31 cellular contexts compared by ENCODE assay signal in the genomic region with DNA sequence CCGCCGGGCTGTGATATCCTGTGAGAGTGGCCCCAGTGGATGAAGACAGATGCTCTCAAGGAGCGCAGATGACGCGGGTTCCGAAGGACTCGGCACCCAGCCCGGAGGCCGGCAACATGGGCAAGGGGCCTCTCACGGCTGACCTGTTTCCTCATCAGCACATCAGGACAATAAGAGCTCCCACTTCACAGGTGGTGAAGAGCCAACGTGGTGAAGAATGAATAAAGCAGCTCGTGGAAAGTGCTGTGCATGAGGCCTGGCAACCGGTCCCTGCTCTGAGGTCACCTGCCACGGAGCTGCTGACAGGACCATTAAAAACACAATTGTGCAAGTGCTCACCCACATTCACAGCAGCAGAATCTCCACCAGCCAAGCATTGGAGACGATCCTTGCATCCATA.
"Had no signal": no experiment of that assay in that cellular context is flagged by ENCODE, and none has a peak within 500 bp of the region (broad histone marks: within the 10 kb centered on the region; RNA-seq: fewer than 3 reads in every experiment).

No MANE protein-coding gene starts in this region.

- DNase-seq: activated CD4-positive, alpha-beta memory T cell treated with anti-CD3 and anti-CD28 coated beads for 36 hours; activated CD4-positive, alpha-beta T cell treated with anti-CD3 and anti-CD28 coated beads for 4 hours; activated CD8-positive, alpha-beta memory T cell treated with anti-CD3 and anti-CD28 coated beads, Interleukin-2, amount 50 U/mL, for 4 hours; activated gamma-delta T cell; activated naive CD4-positive, alpha-beta T cell treated with anti-CD3 and anti-CD28 coated beads, Interleukin-2, amount 10 ng/mL, durations not matched to agents 7 days and 5 days; activated naive CD8-positive, alpha-beta T cell treated with anti-CD3 and anti-CD28 coated beads, Interleukin-2, amount 10 ng/mL, durations not matched to agents 7 days and 5 days; activated T-cell treated with anti-CD3 and anti-CD28 coated beads, Interleukin-2, amount 50 U/mL, for 1 hour; caudate nucleus; cortex of kidney; effector memory CD8-positive, alpha-beta T cell; erythroblast; head of caudate nucleus; mesendoderm; mucosa of descending colon; right lobe of liver; stimulated activated CD4-positive, alpha-beta T cell treated with anti-CD3 and anti-CD28 coated beads, Interleukin-12 subunit alpha, Interleukin-12 subunit beta, amount 100 ng/mL, for 4 hours; stimulated activated CD4-positive, alpha-beta T cell treated with anti-CD3 and anti-CD28 coated beads, Interleukin-4, amount 100 ng/mL, for 1 hour; T-helper 1 cell; upper lobe of left lung had no signal

- H3K9me3 ChIP-seq: ascending aorta, gastroesophageal sphincter, mucosa of descending colon, right lobe of liver, thoracic aorta, upper lobe of left lung, vagina had no signal

- H3K4me1 ChIP-seq: ascending aorta, gastroesophageal sphincter, right lobe of liver, upper lobe of left lung, vagina had no signal

- H3K27me3 Mint-ChIP-seq: activated naive CD4-positive, alpha-beta T cell treated with anti-CD3 and anti-CD28 coated beads, Interleukin-2, amount 10 ng/mL, durations not matched to agents 7 days and 5 days; activated naive CD8-positive, alpha-beta T cell treated with anti-CD3 and anti-CD28 coated beads, Interleukin-2, amount 10 ng/mL, durations not matched to agents 7 days and 5 days; stimulated activated naive CD8-positive, alpha-beta T cell treated with anti-CD3 and anti-CD28 coated beads, Interleukin-15, Interleukin-2, amounts not matched to agents 100 ng/mL and 50 ng/mL, for 24 hours had no signal

- H3K9me3 Mint-ChIP-seq: activated T-helper 1 cell treated with anti-CD3 and anti-CD28 coated beads, Interleukin-12 subunit alpha, Interleukin-12 subunit beta, Interleukin-2, Interleukin-4 antibody, amounts not matched to agents 30 ng/mL and 10 ng/mL and 1 ng/mL, durations not matched to agents 14 hours and 24 hours and 36 hours; effector memory CD8-positive, alpha-beta T cell had no signal

- H3K4me1 Mint-ChIP-seq: activated naive CD4-positive, alpha-beta T cell treated with anti-CD3 and anti-CD28 coated beads, Interleukin-2, amount 10 ng/mL, durations not matched to agents 7 days and 5 days; activated naive CD8-positive, alpha-beta T cell treated with anti-CD3 and anti-CD28 coated beads, Interleukin-2, amount 10 ng/mL, durations not matched to agents 7 days and 5 days; stimulated activated effector memory CD8-positive, alpha-beta T cell treated with anti-CD3 and anti-CD28 coated beads, Interleukin-12 subunit alpha, Interleukin-12 subunit beta, amount 100 ng/mL, for 72 hours had no signal

- H3K27ac Mint-ChIP-seq: activated CD4-positive, alpha-beta memory T cell treated with anti-CD3 and anti-CD28 coated beads for 36 hours; activated naive CD4-positive, alpha-beta T cell treated with anti-CD3 and anti-CD28 coated beads, Interleukin-2, amount 10 ng/mL, durations not matched to agents 7 days and 5 days; activated naive CD8-positive, alpha-beta T cell treated with anti-CD3 and anti-CD28 coated beads, Interleukin-2, amount 10 ng/mL, durations not matched to agents 7 days and 5 days; activated T-helper 1 cell treated with anti-CD3 and anti-CD28 coated beads, Interleukin-12 subunit alpha, Interleukin-12 subunit beta, Interleukin-2, Interleukin-4 antibody, amounts not matched to agents 30 ng/mL and 10 ng/mL and 1 ng/mL, durations not matched to agents 14 hours and 24 hours and 36 hours; brain; effector memory CD8-positive, alpha-beta T cell; natural killer cell treated with Interleukin-12 subunit alpha and Interleukin-12 subunit beta and Interleukin-15 and Interleukin-18, amount 100 ng/mL, for 72 hours; stimulated activated effector memory CD8-positive, alpha-beta T cell treated with anti-CD3 and anti-CD28 coated beads, Interleukin-12 subunit alpha, Interleukin-12 subunit beta, amount 100 ng/mL, for 72 hours; stimulated activated naive CD8-positive, alpha-beta T cell treated with anti-CD3 and anti-CD28 coated beads, Interleukin-15, Interleukin-2, amounts not matched to agents 100 ng/mL and 50 ng/mL, for 24 hours; T-helper 2 cell treated with Interferon-gamma antibody and Interleukin-4, amounts not matched to agents 5 μg/mL and 100 μg/mL, for 36 hours had no signal

- H3K27me3 ChIP-seq: ascending aorta, gastroesophageal sphincter, right lobe of liver, upper lobe of left lung, vagina had no signal

- ATAC-seq: effector memory CD8-positive, alpha-beta T cell; gastroesophageal sphincter; left lobe of liver; mucosa of descending colon; natural killer cell treated with Interleukin-12 subunit alpha and Interleukin-12 subunit beta and Interleukin-15 and Interleukin-18, amount 100 ng/mL, for 72 hours; right lobe of liver; stimulated activated effector memory CD8-positive, alpha-beta T cell treated with anti-CD3 and anti-CD28 coated beads, Interleukin-12 subunit alpha, Interleukin-12 subunit beta, amount 100 ng/mL, for 72 hours had no signal

- H3K4me3 Mint-ChIP-seq: activated CD4-positive, alpha-beta memory T cell treated with anti-CD3 and anti-CD28 coated beads for 36 hours; activated naive CD4-positive, alpha-beta T cell treated with anti-CD3 and anti-CD28 coated beads, Interleukin-2, amount 10 ng/mL, durations not matched to agents 7 days and 5 days; activated naive CD8-positive, alpha-beta T cell treated with anti-CD3 and anti-CD28 coated beads, Interleukin-2, amount 10 ng/mL, durations not matched to agents 7 days and 5 days; activated T-helper 1 cell treated with anti-CD3 and anti-CD28 coated beads, Interleukin-12 subunit alpha, Interleukin-12 subunit beta, Interleukin-2, Interleukin-4 antibody, amounts not matched to agents 30 ng/mL and 10 ng/mL and 1 ng/mL, durations not matched to agents 14 hours and 24 hours and 36 hours; brain; effector memory CD8-positive, alpha-beta T cell; natural killer cell treated with Interleukin-12 subunit alpha and Interleukin-12 subunit beta and Interleukin-15 and Interleukin-18, amount 100 ng/mL, for 72 hours; stimulated activated effector memory CD8-positive, alpha-beta T cell treated with anti-CD3 and anti-CD28 coated beads, Interleukin-12 subunit alpha, Interleukin-12 subunit beta, amount 100 ng/mL, for 72 hours; stimulated activated naive CD8-positive, alpha-beta T cell treated with anti-CD3 and anti-CD28 coated beads, Interleukin-15, Interleukin-2, amounts not matched to agents 100 ng/mL and 50 ng/mL, for 24 hours; T-helper 2 cell treated with Interferon-gamma antibody and Interleukin-4, amounts not matched to agents 5 μg/mL and 100 μg/mL, for 36 hours had no signal

- H3K4me3 ChIP-seq: ascending aorta, gastroesophageal sphincter, lung, mucosa of descending colon, right lobe of liver, thoracic aorta, upper lobe of left lung, vagina had no signal

- H3K27ac ChIP-seq: ascending aorta, gastroesophageal sphincter, right lobe of liver, thoracic aorta, upper lobe of left lung, vagina had no signal

- H3K36me3 ChIP-seq: ascending aorta, right lobe of liver, thoracic aorta, upper lobe of left lung, vagina had no signal

- H3K36me3 Mint-ChIP-seq: activated CD4-positive, alpha-beta memory T cell treated with anti-CD3 and anti-CD28 coated beads for 36 hours; activated naive CD4-positive, alpha-beta T cell treated with anti-CD3 and anti-CD28 coated beads, Interleukin-2, amount 10 ng/mL, durations not matched to agents 7 days and 5 days; activated naive CD8-positive, alpha-beta T cell treated with anti-CD3 and anti-CD28 coated beads, Interleukin-2, amount 10 ng/mL, durations not matched to agents 7 days and 5 days; natural killer cell treated with Interleukin-12 subunit alpha and Interleukin-12 subunit beta and Interleukin-15 and Interleukin-18, amount 100 ng/mL, for 72 hours had no signal
